In the genomic region with DNA sequence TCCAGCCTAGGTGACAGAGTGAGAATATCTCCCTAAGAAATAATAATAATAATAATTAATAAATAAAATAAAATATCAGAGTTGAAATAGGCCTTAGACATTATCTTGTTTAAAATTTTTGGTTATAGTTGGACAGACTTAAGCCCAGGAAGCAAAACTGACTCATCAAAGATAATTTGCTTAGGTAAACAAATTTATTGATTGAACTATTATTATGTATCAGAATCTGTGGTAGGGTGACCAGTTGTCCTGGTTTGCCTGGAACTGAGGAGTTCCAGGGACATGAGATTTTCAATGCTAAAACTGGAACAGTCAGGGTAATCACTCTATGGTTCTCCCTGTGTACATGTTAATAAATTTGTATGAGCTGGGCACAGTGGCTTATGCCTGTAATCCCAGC, we compare ENCODE assay signal across 25 cellular contexts.
"Had no signal": no experiment of that assay in that cellular context is flagged by ENCODE, and none has a peak within 500 bp of the region (broad histone marks: within the 10 kb centered on the region; RNA-seq: fewer than 3 reads in every experiment).

No MANE protein-coding gene starts in this region.

- DNase-seq: nephron progenitor cell; nucleus accumbens; pancreas; psoas muscle; right cardiac atrium; right lobe of liver; sigmoid colon; small intestine; stimulated activated CD4-positive, alpha-beta T cell treated with anti-CD3 and anti-CD28 coated beads, Interleukin-15, amount 100 ng/mL, for 24 hours; stimulated activated CD4-positive, alpha-beta T cell treated with anti-CD3 and anti-CD28 coated beads, Interleukin-2, amount 100 ng/mL, for 24 hours; stimulated activated CD4-positive, alpha-beta T cell treated with anti-CD3 and anti-CD28 coated beads, Interleukin-2, amount 100 ng/mL, for 48 hours; stimulated activated CD4-positive, alpha-beta T cell treated with anti-CD3 and anti-CD28 coated beads, Interleukin-4, amount 100 ng/mL, for 24 hours; stimulated activated naive B cell treated with anti-CD40 and anti-IgM and Interleukin-4, amounts not matched to agents 10 μg/mL and 1 μg/mL and 100 μg/mL, for 72 hours; stimulated activated naive CD4-positive, alpha-beta T cell treated with Interleukin-2 at 50 U/mL for 16 hours; stomach; thyroid gland; trophoblast cell; upper lobe of left lung had no signal

- H3K9me3 ChIP-seq: neutrophil, pancreas, psoas muscle, right lobe of liver, sigmoid colon, stomach, thoracic aorta, thyroid gland, tibial nerve, upper lobe of left lung, vagina had no signal

- H3K36me3 ChIP-seq: neutrophil, pancreas, right lobe of liver, sigmoid colon, stomach, thoracic aorta, thyroid gland, tibial nerve, upper lobe of left lung, vagina had no signal

- H3K4me3 ChIP-seq: pancreas, psoas muscle, right lobe of liver, sigmoid colon, stomach, thoracic aorta, thyroid gland, tibial nerve, upper lobe of left lung, vagina had no signal

- H3K27me3 ChIP-seq: pancreas, right lobe of liver, sigmoid colon, stomach, thyroid gland, tibial nerve, upper lobe of left lung, vagina had no signal

- ATAC-seq: natural killer cell treated with Interleukin-12 subunit alpha and Interleukin-12 subunit beta and Interleukin-15 and Interleukin-18, amount 100 ng/mL, for 72 hours; psoas muscle; right cardiac atrium; stimulated activated effector memory CD8-positive, alpha-beta T cell treated with anti-CD3 and anti-CD28 coated beads, Interleukin-12 subunit alpha, Interleukin-12 subunit beta, amount 100 ng/mL, for 72 hours; stimulated activated naive B cell treated with anti-CD40 and anti-IgM and Interleukin-4, amounts not matched to agents 10 μg/mL and 1 μg/mL and 100 μg/mL, for 72 hours had no signal

- H3K4me1 ChIP-seq: pancreas, psoas muscle, right lobe of liver, sigmoid colon, thyroid gland, tibial nerve, vagina had no signal

- FAIRE-seq: pancreas, small intestine, urothelium cell line had no signal

- H3K27ac ChIP-seq: neutrophil, pancreas, psoas muscle, right lobe of liver, sigmoid colon, stomach, thoracic aorta, thyroid gland, tibial nerve, upper lobe of left lung, vagina had no signal
